ENCODE assay signal across 27 cellular contexts in the genomic region with DNA sequence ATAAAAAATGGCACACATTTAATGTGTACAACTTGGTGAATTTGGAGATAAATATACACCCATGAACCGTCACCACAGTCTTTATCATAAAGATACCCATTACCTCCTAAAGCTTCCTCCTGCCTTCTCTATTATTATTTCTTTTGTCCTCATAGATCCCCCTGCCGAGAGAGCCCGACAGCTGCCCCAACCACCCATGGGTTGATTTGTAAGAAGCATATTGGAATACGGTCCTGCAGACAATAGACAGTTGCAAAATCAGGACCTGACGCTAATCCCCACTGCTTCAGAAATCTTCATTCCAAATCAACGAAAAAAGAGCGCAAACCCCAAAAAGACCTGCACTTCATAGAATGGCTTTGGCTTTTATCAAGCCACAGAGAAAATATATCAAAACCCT.
"Had no signal": no experiment of that assay in that cellular context is flagged by ENCODE, and none has a peak within 500 bp of the region (broad histone marks: within the 10 kb centered on the region; RNA-seq: fewer than 3 reads in every experiment).

No MANE protein-coding gene starts in this region.

- H3K4me3 ChIP-seq: ascending aorta, breast epithelium, colonic mucosa, dorsolateral prefrontal cortex, esophagus muscularis mucosa, hepatocyte, left ventricle myocardium inferior, smooth muscle cell, stomach, suprapubic skin, tibial nerve had no signal

- H3K36me3 ChIP-seq: ascending aorta, breast epithelium, colonic mucosa, esophagus muscularis mucosa, left ventricle myocardium inferior, neutrophil, stomach, suprapubic skin, tibial nerve had no signal

- H3K4me2 ChIP-seq: hepatocyte had no signal

- H2AFZ ChIP-seq: hepatocyte had no signal

- H3K9me3 ChIP-seq: ascending aorta, breast epithelium, colonic mucosa, esophagus muscularis mucosa, left ventricle myocardium inferior, neutrophil, stomach, suprapubic skin, tibial nerve had no signal

- H3K79me2 ChIP-seq: hepatocyte had no signal

- H3K27ac ChIP-seq: ascending aorta, breast epithelium, colonic mucosa, dorsolateral prefrontal cortex, esophagus muscularis mucosa, hepatocyte, left ventricle myocardium inferior, neutrophil, stomach, suprapubic skin, tibial nerve had no signal

- ATAC-seq: activated CD4-positive, alpha-beta T cell treated with anti-CD3 and anti-CD28 coated beads for 36 hours; activated naive CD4-positive, alpha-beta T cell treated with anti-CD3 and anti-CD28 coated beads, Interleukin-2, amount 50 U/mL, for 72 hours; activated T-helper 17 cell treated with anti-CD3 and anti-CD28 coated beads, Interleukin-2, amount 50 U/mL, for 72 hours; natural killer cell; sciatic nerve; stimulated activated memory B cell treated with anti-CD40 and anti-IgM and Interleukin-4, amounts not matched to agents 10 μg/mL and 1 μg/mL and 100 μg/mL, for 72 hours had no signal

- H3K4me1 ChIP-seq: ascending aorta, breast epithelium, colonic mucosa, left ventricle myocardium inferior, stomach, tibial nerve had no signal

- DNase-seq: activated B cell treated with CpG ODN at 0.5 μM for 24 hours; activated CD4-positive, alpha-beta T cell treated with anti-CD3 and anti-CD28 coated beads for 36 hours; activated CD4-positive, alpha-beta T cell treated with anti-CD3 and anti-CD28 coated beads, Interleukin-2, amount 50 U/mL, for 4 hours; activated CD8-positive, alpha-beta memory T cell treated with anti-CD3 and anti-CD28 coated beads for 24 hours; activated CD8-positive, alpha-beta memory T cell treated with anti-CD3 and anti-CD28 coated beads, Interleukin-2, amount 50 U/mL, for 4 hours; activated T-cell treated with anti-CD3 and anti-CD28 coated beads, Interleukin-2, amount 50 U/mL, for 24 hours; colonic mucosa; dorsolateral prefrontal cortex; glutamatergic neuron; kidney glomerular epithelial cell; left ventricle myocardium inferior; midbrain; natural killer cell; stimulated activated CD4-positive, alpha-beta T cell treated with anti-CD3 and anti-CD28 coated beads, Interleukin-15, amount 100 ng/mL, for 24 hours; stomach had no signal

- H3K27me3 ChIP-seq: ascending aorta, breast epithelium, colonic mucosa, esophagus muscularis mucosa, hepatocyte, neutrophil, stomach, suprapubic skin, tibial nerve had no signal
